15 cellular contexts compared by ENCODE assay signal in genomic region chr2:2600466-2600865, GRCh38.
DNase-seq lines count a peak whose midpoint lies in the region; ATAC-seq, FAIRE-seq and TF ChIP-seq lines count a peak whose summit lies in the region.
"Had no signal": no experiment of that assay in that cellular context is flagged by ENCODE, and none has a peak within 500 bp of the region (broad histone marks: within the 10 kb centered on the region; RNA-seq: fewer than 3 reads in every experiment).

No MANE protein-coding gene starts in this region.

- H3K27me3 Mint-ChIP-seq in astrocyte (ENCODE audit: low read depth, unreplicated experiment) (peaks cover 2% of the 10 kb centered on the region), endodermal cell (ENCODE audit: insufficient read depth) (no peaks in the 10 kb centered on the region)
- H3K27me3 Mint-ChIP-seq in stimulated activated memory B cell treated with anti-CD40 and anti-IgM and Interleukin-4, amounts not matched to agents 10 μg/mL and 1 μg/mL and 100 μg/mL, for 72 hours: peaks cover 9% of the 10 kb centered on the region

- H3K4me1 ChIP-seq in astrocyte (ENCODE audit: insufficient read depth, low read length) (no peaks in the 10 kb centered on the region), endodermal cell (ENCODE audit: control insufficient read depth, insufficient read depth, low read length) (no peaks in the 10 kb centered on the region)
- H3K4me1 ChIP-seq: BLaER1 treated with 17β-estradiol and CSF1 and Interleukin-3, amounts not matched to agents 10 nM and 100 nM had no signal

- H3K4me2 ChIP-seq in astrocyte (ENCODE audit: low read length): no peak overlapping the region
- H3K4me2 ChIP-seq in neural cell (ENCODE audit: low read length): no peak overlapping the region
- H3K4me2 ChIP-seq: BLaER1 treated with 17β-estradiol and CSF1 and Interleukin-3, amounts not matched to agents 10 nM and 100 nM had no signal

- no peak overlapping the region for H3K27ac ChIP-seq in astrocyte (ENCODE audit: low read depth, low read length)
- no peak overlapping the region for H3K27ac ChIP-seq in endodermal cell (ENCODE audit: low read depth, low read length)
- peak overlapping the region; percentile 19 for H3K27ac ChIP-seq in neural cell (ENCODE audit: low read length)
- H3K27ac ChIP-seq: BLaER1 treated with 17β-estradiol and CSF1 and Interleukin-3, amounts not matched to agents 10 nM and 100 nM had no signal

- 78 to 83% methylated on average over 5 to 7 of the region's 7 CpGs for WGBS in endodermal cell (ENCODE audit: insufficient coverage in 1 of 2, insufficient read length in 1 of 2), 2 experiments

- no peaks in the 10 kb centered on the region for H3K9me2 ChIP-seq in neural cell (ENCODE audit: insufficient read depth, low read length)

- no peak for TF ChIP-seq CTCF in astrocyte (IDR thresholded peaks at IDR 0.05; ENCODE audit: insufficient read depth, low read depth, low read length)
- TF ChIP-seq CTCF in endodermal cell (conservative IDR thresholded peaks at IDR 0.05): no peak
- no peak for TF ChIP-seq CTCF in neural cell (IDR thresholded peaks at IDR 0.05; ENCODE audit: poor library complexity, severe bottlenecking)

- H3K27ac Mint-ChIP-seq in astrocyte (ENCODE audit: unreplicated experiment) (no peak overlapping the region), endodermal cell (peak overlapping the region; percentile 35)
- H3K27ac Mint-ChIP-seq in stimulated activated memory B cell treated with anti-CD40 and anti-IgM and Interleukin-4, amounts not matched to agents 10 μg/mL and 1 μg/mL and 100 μg/mL, for 72 hours: no peak overlapping the region
- H3K27ac Mint-ChIP-seq: HFFc6 had no signal

- no peaks in the 10 kb centered on the region for H3K9me3 ChIP-seq in astrocyte (ENCODE audit: insufficient read depth, low read depth, low read length)
- no peaks in the 10 kb centered on the region for H3K9me3 ChIP-seq in endodermal cell (ENCODE audit: control insufficient read depth, low read length)
- no peaks in the 10 kb centered on the region for H3K9me3 ChIP-seq in neural cell (ENCODE audit: low read length)

- DNase-seq in astrocyte (ENCODE audit: low read depth): no peak
- no peak for DNase-seq in endodermal cell
- DNase-seq in stimulated activated naive CD8-positive, alpha-beta T cell treated with anti-CD3 and anti-CD28 coated beads, Interleukin-15, Interleukin-2, amounts not matched to agents 100 U/mL and 50 U/mL, for 24 hours: no peak
- DNase-seq: 8988T; CD4-positive, CD25-positive, alpha-beta regulatory T cell; DMS53; HCEC 1CT; HFFc6 had no signal

- no peaks in the 10 kb centered on the region for H3K9me3 Mint-ChIP-seq in astrocyte (ENCODE audit: unreplicated experiment)
- H3K9me3 Mint-ChIP-seq in endodermal cell: peaks cover 6% of the 10 kb centered on the region
- no peaks in the 10 kb centered on the region for H3K9me3 Mint-ChIP-seq in stimulated activated memory B cell treated with anti-CD40 and anti-IgM and Interleukin-4, amounts not matched to agents 10 μg/mL and 1 μg/mL and 100 μg/mL, for 72 hours

- no peak for FAIRE-seq in astrocyte (lab: Jason Lieb, UNC)
- FAIRE-seq: GM12878, GM18507 had no signal

- TF ChIP-seq RAD21 in neural cell (conservative IDR thresholded peaks at IDR 0.05): no peak

- H3K9ac ChIP-seq in astrocyte (ENCODE audit: low read length) (no peak overlapping the region), endodermal cell (ENCODE audit: extremely low read depth, low read length, poor library complexity, severe bottlenecking) (no peak overlapping the region), neural cell (ENCODE audit: low read length) (no peak overlapping the region)
- H3K9ac ChIP-seq: BLaER1 treated with 17β-estradiol and CSF1 and Interleukin-3, amounts not matched to agents 10 nM and 100 nM had no signal

- H3K36me3 ChIP-seq in astrocyte (ENCODE audit: insufficient read depth, low read length) (no peaks in the 10 kb centered on the region), endodermal cell (ENCODE audit: control insufficient read depth, insufficient read depth, low read length) (no peaks in the 10 kb centered on the region), neural cell (ENCODE audit: insufficient read depth, low read length) (no peaks in the 10 kb centered on the region)
- H3K36me3 ChIP-seq: BLaER1 treated with 17β-estradiol and CSF1 and Interleukin-3, amounts not matched to agents 10 nM and 100 nM had no signal

- ATAC-seq in stimulated activated memory B cell treated with anti-CD40 and anti-IgM and Interleukin-4, amounts not matched to agents 10 μg/mL and 1 μg/mL and 100 μg/mL, for 72 hours: peak; percentile 21
- no peak for ATAC-seq in GM21360 (IDR thresholded peaks at IDR 0.05; ENCODE audit: unreplicated experiment)
- ATAC-seq in stimulated activated naive CD8-positive, alpha-beta T cell treated with anti-CD3 and anti-CD28 coated beads, Interleukin-15, Interleukin-2, amounts not matched to agents 100 U/mL and 50 U/mL, for 24 hours: no peak
- ATAC-seq in GM21825 (IDR thresholded peaks at IDR 0.05; ENCODE audit: unreplicated experiment): no peak
- ATAC-seq: GM12878 had no signal

- H3K4me3 ChIP-seq in astrocyte (ENCODE audit: insufficient read depth, low read depth, low read length): no peak overlapping the region
- no peak overlapping the region for H3K4me3 ChIP-seq in endodermal cell (ENCODE audit: low read length)
- H3K4me3 ChIP-seq in neural cell (ENCODE audit: low read length): no peak overlapping the region
- H3K4me3 ChIP-seq: BLaER1 treated with 17β-estradiol and CSF1 and Interleukin-3, amounts not matched to agents 10 nM and 100 nM; GM12878 had no signal

- H3K36me3 Mint-ChIP-seq in astrocyte (ENCODE audit: low read depth, unreplicated experiment): no peaks in the 10 kb centered on the region
- H3K36me3 Mint-ChIP-seq in endodermal cell (ENCODE audit: low read depth): no peaks in the 10 kb centered on the region
- H3K36me3 Mint-ChIP-seq in stimulated activated memory B cell treated with anti-CD40 and anti-IgM and Interleukin-4, amounts not matched to agents 10 μg/mL and 1 μg/mL and 100 μg/mL, for 72 hours: no peaks in the 10 kb centered on the region
- H3K36me3 Mint-ChIP-seq: CD4-positive, CD25-positive, alpha-beta regulatory T cell had no signal

- H4K20me1 ChIP-seq in astrocyte (ENCODE audit: insufficient read depth, low read length): no peaks in the 10 kb centered on the region
- H4K20me1 ChIP-seq in neural cell (ENCODE audit: insufficient read depth): no peaks in the 10 kb centered on the region
- H4K20me1 ChIP-seq: BLaER1 treated with 17β-estradiol and CSF1 and Interleukin-3, amounts not matched to agents 10 nM and 100 nM had no signal

- H3K4me3 Mint-ChIP-seq in astrocyte (ENCODE audit: unreplicated experiment) (peak overlapping the region; percentile 55), endodermal cell (no peak overlapping the region)
- H3K4me3 Mint-ChIP-seq in stimulated activated memory B cell treated with anti-CD40 and anti-IgM and Interleukin-4, amounts not matched to agents 10 μg/mL and 1 μg/mL and 100 μg/mL, for 72 hours: no peak overlapping the region
- H3K4me3 Mint-ChIP-seq: CD4-positive, CD25-positive, alpha-beta regulatory T cell; HFFc6 had no signal

- H2AFZ ChIP-seq in astrocyte (ENCODE audit: low read depth, low read length) (no peak overlapping the region), neural cell (ENCODE audit: low read depth, low read length) (no peak overlapping the region)

- H3K4me1 Mint-ChIP-seq in astrocyte (ENCODE audit: low read depth, unreplicated experiment) (peaks cover 4% of the 10 kb centered on the region), endodermal cell (peaks cover 5% of the 10 kb centered on the region)
- no peaks in the 10 kb centered on the region for H3K4me1 Mint-ChIP-seq in stimulated activated memory B cell treated with anti-CD40 and anti-IgM and Interleukin-4, amounts not matched to agents 10 μg/mL and 1 μg/mL and 100 μg/mL, for 72 hours
- H3K4me1 Mint-ChIP-seq: CD4-positive, CD25-positive, alpha-beta regulatory T cell had no signal

- no peaks in the 10 kb centered on the region for H3K79me2 ChIP-seq in astrocyte (ENCODE audit: insufficient read depth, low read length)
- H3K79me2 ChIP-seq in neural cell (replicated peaks; ENCODE audit: insufficient read depth, low read length): no peaks in the 10 kb centered on the region

- H3F3A ChIP-seq in neural cell (ENCODE audit: insufficient read depth, low read length, poor library complexity, severe bottlenecking): no peaks in the 10 kb centered on the region

- H3K27me3 ChIP-seq in astrocyte (ENCODE audit: insufficient read depth, low read length): no peaks in the 10 kb centered on the region
- H3K27me3 ChIP-seq in endodermal cell (ENCODE audit: control insufficient read depth, insufficient read depth, low read length, poor library complexity, severe bottlenecking): no peaks in the 10 kb centered on the region
- H3K27me3 ChIP-seq in neural cell (ENCODE audit: insufficient read depth, low read depth, low read length): no peaks in the 10 kb centered on the region
- H3K27me3 ChIP-seq: BLaER1 treated with 17β-estradiol and CSF1 and Interleukin-3, amounts not matched to agents 10 nM and 100 nM had no signal

- no peak for TF ChIP-seq EP300 in neural cell (conservative IDR thresholded peaks at IDR 0.05; ENCODE audit: poor library complexity, severe bottlenecking)

TF ChIP-seq in neural cell, 6 proteins besides CTCF, POLR2A, EP300 and RAD21:
- no peak for TF ChIP-seq MXI1 (conservative IDR thresholded peaks at IDR 0.05; ENCODE audit: poor library complexity, severe bottlenecking)
- no peak for TF ChIP-seq EZH2 (IDR thresholded peaks at IDR 0.05; ENCODE audit: borderline replicate concordance, insufficient read depth, low read length, poor library complexity, severe bottlenecking)
- no peak for TF ChIP-seq SMC3 (conservative IDR thresholded peaks at IDR 0.05; ENCODE audit: poor library complexity)
